Comparison of ENCODE assay signal across 11 cellular contexts in genomic region chr2:46848446-46848845, GRCh38.
DNase-seq lines count a peak whose midpoint lies in the region; ATAC-seq and TF ChIP-seq lines count a peak whose summit lies in the region.
"Had no signal": no experiment of that assay in that cellular context is flagged by ENCODE, and none has a peak within 500 bp of the region (broad histone marks: within the 10 kb centered on the region; RNA-seq: fewer than 3 reads in every experiment).

No MANE protein-coding gene starts in this region.

- H3K4me1 ChIP-seq in gastroesophageal sphincter, result peaks cover 28 to 71% (median 53%) of the 10 kb centered on the region in 3 donors
- peaks cover 0 to 92% (median 74%) of the 10 kb centered on the region in 4 donors for H3K4me1 ChIP-seq in sigmoid colon

- intact Hi-C loops in sigmoid colon (cut with DNase I), result loop anchor here (2.0 kb wide), 2 partner anchors 24 to 182 kb away; no protein-coding TSS in a partner anchor

- POLR2A ChIA-PET in RWPE1 (lab: Yijun Ruan, JAX; ENCODE audit: low non-redundant PET), result no interaction called here
- POLR2A ChIA-PET in activated CD8-positive, alpha-beta T cell treated with anti-CD3 and anti-CD28 coated beads, Interleukin-2, amount 10 ng/mL, durations not matched to agents 7 days and 5 days (lab: Charles Lee), result no interaction called here

- H3K4me3 ChIP-seq in gastroesophageal sphincter (no peak overlapping the region), sigmoid colon (no peak overlapping the region)

- 13 to 22% methylated on average over 3 to 6 of the region's 6 CpGs for WGBS in gastroesophageal sphincter (ENCODE audit: low coverage in 1 of 2), 2 donors
- 24 to 34% methylated on average over 6 of the region's 6 CpGs for WGBS in sigmoid colon, 2 donors

- H3K9me3 ChIP-seq in gastroesophageal sphincter (no peaks in the 10 kb centered on the region), sigmoid colon (no peaks in the 10 kb centered on the region)

- peak; percentile 25 for DNase-seq in Daoy (ENCODE audit: low read depth)
- DNase-seq in RWPE1 (ENCODE audit: low spot score), result no peak
- peak; percentile 92 for DNase-seq in sigmoid colon
- no peak for DNase-seq in putamen (ENCODE audit: low spot score)
- no peak for DNase-seq in activated CD8-positive, alpha-beta T cell treated with anti-CD3 and anti-CD28 coated beads, Interleukin-2, amount 10 ng/mL, durations not matched to agents 7 days and 5 days
- DNase-seq in KG1 (lab: John Stamatoyannopoulos, UW), result no peak
- DNase-seq: NCI-H1930; stimulated activated CD4-positive, alpha-beta T cell treated with anti-CD3 and anti-CD28 coated beads, Interleukin-15, amount 100 ng/mL, for 24 hours; SW 1271 had no signal

- no peak for TF ChIP-seq POLR2A in gastroesophageal sphincter (IDR thresholded peaks at IDR 0.05)
- TF ChIP-seq POLR2A in sigmoid colon (IDR thresholded peaks at IDR 0.05), result no peak

- H3K27me3 ChIP-seq in gastroesophageal sphincter, result no peaks in the 10 kb centered on the region
- no peaks in the 10 kb centered on the region for H3K27me3 ChIP-seq in sigmoid colon

- H3K36me3 Mint-ChIP-seq in activated CD8-positive, alpha-beta T cell treated with anti-CD3 and anti-CD28 coated beads, Interleukin-2, amount 10 ng/mL, durations not matched to agents 7 days and 5 days (ENCODE audit: low read depth), result no peaks in the 10 kb centered on the region

- H3K4me1 Mint-ChIP-seq in activated CD8-positive, alpha-beta T cell treated with anti-CD3 and anti-CD28 coated beads, Interleukin-2, amount 10 ng/mL, durations not matched to agents 7 days and 5 days (ENCODE audit: low read depth), result no peaks in the 10 kb centered on the region

- peaks cover 13% of the 10 kb centered on the region for H3K27me3 Mint-ChIP-seq in activated CD8-positive, alpha-beta T cell treated with anti-CD3 and anti-CD28 coated beads, Interleukin-2, amount 10 ng/mL, durations not matched to agents 7 days and 5 days (ENCODE audit: low read depth)

- no peak for ATAC-seq in gastroesophageal sphincter
- ATAC-seq in activated CD8-positive, alpha-beta T cell treated with anti-CD3 and anti-CD28 coated beads, Interleukin-2, amount 10 ng/mL, durations not matched to agents 7 days and 5 days, result no peak
- ATAC-seq in HG03097 (IDR thresholded peaks at IDR 0.05; ENCODE audit: low FRiP score, unreplicated experiment), result no peak

- H3K9me3 Mint-ChIP-seq in activated CD8-positive, alpha-beta T cell treated with anti-CD3 and anti-CD28 coated beads, Interleukin-2, amount 10 ng/mL, durations not matched to agents 7 days and 5 days (ENCODE audit: insufficient read depth), result no peaks in the 10 kb centered on the region

- H3K4me3 Mint-ChIP-seq in activated CD8-positive, alpha-beta T cell treated with anti-CD3 and anti-CD28 coated beads, Interleukin-2, amount 10 ng/mL, durations not matched to agents 7 days and 5 days, result no peak overlapping the region

- TF ChIP-seq EP300 in gastroesophageal sphincter (IDR thresholded peaks at IDR 0.05) (no peak), sigmoid colon (IDR thresholded peaks at IDR 0.05) (peak in 1 of 4 donors; percentile 22)

- H3K36me3 ChIP-seq in gastroesophageal sphincter (no peaks in the 10 kb centered on the region), sigmoid colon (no peaks in the 10 kb centered on the region)

- no peak overlapping the region for H3K27ac Mint-ChIP-seq in activated CD8-positive, alpha-beta T cell treated with anti-CD3 and anti-CD28 coated beads, Interleukin-2, amount 10 ng/mL, durations not matched to agents 7 days and 5 days

- H3K27ac ChIP-seq in RWPE1 (peak overlapping the region; percentile 91), gastroesophageal sphincter (peak overlapping the region; percentile 89 to 99 (median 92)), sigmoid colon (peak overlapping the region; percentile 90 to 95 (median 94))

- no peak for TF ChIP-seq CTCF in RWPE1 (conservative IDR thresholded peaks at IDR 0.05; ENCODE audit: low read depth)
- TF ChIP-seq CTCF in gastroesophageal sphincter (IDR thresholded peaks at IDR 0.05), result no peak
- no peak for TF ChIP-seq CTCF in sigmoid colon (IDR thresholded peaks at IDR 0.05)

- CTCF ChIA-PET in RWPE1 (lab: Yijun Ruan, JAX), result interaction anchor here (0.6 kb wide), 1 partner anchor 43 kb away, joined by 3 read pairs; no protein-coding TSS in a partner anchor
- CTCF ChIA-PET in activated CD8-positive, alpha-beta T cell treated with anti-CD3 and anti-CD28 coated beads, Interleukin-2, amount 10 ng/mL, durations not matched to agents 7 days and 5 days (lab: Charles Lee), result no interaction called here

Comparison
In these comparisons a context has a peak if more than half of its experiments do, and no peak if none do; other contexts are left out.
1. DNase-seq: peak in Daoy (single experiment) and sigmoid colon (single experiment); none in RWPE1 (single experiment), putamen (single experiment), activated CD8-positive, alpha-beta T cell treated with anti-CD3 and anti-CD28 coated beads, Interleukin-2, amount 10 ng/mL, durations not matched to agents 7 days and 5 days (single experiment) and KG1 (single experiment).
2. Peak in every context shown above with its lines, with median percentiles within 50 percentile points of each other: H3K27ac ChIP-seq.